1 cellular context compared by ENCODE assay signal in genomic region chr4:133467290-133467947, GRCh38.
A peak's percentile ranks its signal among the peaks of the same experiment; 100 is the strongest.
TF ChIP-seq lines count a peak whose summit lies in the region.

No MANE protein-coding gene starts in this region.

TF ChIP-seq in H1, 55 proteins besides CTCF, POLR2A, EP300 and RAD21:
- TF ChIP-seq CHD7 (IDR thresholded peaks at IDR 0.05; ENCODE audit: insufficient replicate concordance, low read length), result peak; percentile 53
- no peak for TF ChIP-seq SIN3A (conservative IDR thresholded peaks at IDR 0.05 in 1 of 2, IDR thresholded peaks at IDR 0.05 in 1 of 2; ENCODE audit: low read depth in 1 of 2, low read length in 2 of 2)
- TF ChIP-seq POLR2AphosphoS5 (IDR thresholded peaks at IDR 0.05; ENCODE audit: low read depth, low read length), result no peak
